Comparison of ENCODE assay signal across 1 cellular context in the genomic region with DNA sequence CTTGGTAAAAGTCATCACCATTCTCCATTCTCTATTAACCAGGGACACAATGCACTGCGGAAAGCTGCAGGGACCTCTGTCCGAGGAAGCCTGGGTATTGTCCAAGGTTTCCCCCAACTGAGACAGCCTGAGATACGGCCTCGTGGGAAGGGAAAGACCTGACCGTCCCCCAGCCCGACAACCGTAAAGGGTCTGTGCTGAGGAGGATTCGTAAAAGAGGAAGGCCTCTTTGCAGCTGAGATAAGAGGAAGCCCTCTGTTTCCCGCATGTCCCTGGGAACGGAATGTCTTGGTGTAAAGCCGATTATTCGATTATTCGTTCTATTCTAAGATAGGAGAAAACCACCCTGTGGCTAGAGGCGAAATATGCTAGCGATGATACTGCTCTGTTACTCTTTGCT.
TF ChIP-seq lines count a peak whose summit lies in the region.

No MANE protein-coding gene starts in this region.

TF ChIP-seq in K562, 482 proteins besides CTCF, POLR2A, EP300 and RAD21:
- TF ChIP-seq RBM17 (IDR thresholded peaks at IDR 0.05; ENCODE audit: borderline replicate concordance, low read depth, low read length) = no peak
- no peak for TF ChIP-seq CAMTA2 (CRISPR knock-in tag; conservative IDR thresholded peaks at IDR 0.05)
- TF ChIP-seq SPI1 (IDR thresholded peaks at IDR 0.05; ENCODE audit: borderline replicate concordance, low read depth, low read length) = peak; percentile 80; the same call in 1 of the 2 replicates
- TF ChIP-seq CXXC5 (CRISPR knock-in tag; IDR thresholded peaks at IDR 0.05) = no peak
- peak; percentile 10 for TF ChIP-seq KDM5B (IDR thresholded peaks at IDR 0.05; ENCODE audit: insufficient replicate concordance, low read depth, low read length)
- no peak for TF ChIP-seq ZNF232 (CRISPR knock-in tag; IDR thresholded peaks at IDR 0.05)
- TF ChIP-seq KAT7 (CRISPR knock-in tag; IDR thresholded peaks at IDR 0.05; ENCODE audit: borderline replicate concordance) = peak; percentile 51; the same call in 1 of the 2 replicates
